ENCODE assay signal across 1 cellular context in the genomic region with DNA sequence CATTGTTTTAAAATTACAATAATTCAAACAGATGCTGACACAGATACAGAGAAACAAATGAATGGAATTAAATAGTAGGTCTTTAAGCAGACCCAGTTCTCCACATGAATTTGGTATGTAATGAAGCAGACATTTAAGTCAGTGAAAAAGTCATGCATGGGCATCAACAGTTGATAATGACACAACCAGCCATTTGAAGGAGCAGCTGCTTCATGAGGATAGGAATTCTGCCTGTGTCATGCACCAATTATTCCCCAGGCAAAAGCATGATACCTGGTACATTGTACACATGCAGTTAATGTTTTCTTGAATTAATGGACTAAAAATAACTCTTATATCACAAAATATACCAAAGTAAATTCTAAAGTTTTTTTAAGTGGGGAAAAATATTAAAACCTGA.
TF ChIP-seq lines count a peak whose summit lies in the region.

No MANE protein-coding gene starts in this region.

TF ChIP-seq in K562, 482 proteins besides CTCF, POLR2A, EP300 and RAD21 (continued from another document):
- TF ChIP-seq THAP12 (CRISPR knock-in tag; IDR thresholded peaks at IDR 0.05) (no peak), HDGF (IDR thresholded peaks at IDR 0.05) (no peak), NFRKB (IDR thresholded peaks at IDR 0.05; ENCODE audit: low read depth) (no peak), TAF15 (IDR thresholded peaks at IDR 0.05; ENCODE audit: low read depth, low read length) (no peak), PHF8 (IDR thresholded peaks at IDR 0.05; ENCODE audit: borderline replicate concordance, low read length) (no peak), ERF (CRISPR knock-in tag; IDR thresholded peaks at IDR 0.05) (no peak), CBFB (CRISPR knock-in tag; IDR thresholded peaks at IDR 0.05) (no peak), FOXP4 (CRISPR knock-in tag; IDR thresholded peaks at IDR 0.05; ENCODE audit: borderline replicate concordance) (no peak), IFI16 (CRISPR knock-in tag; IDR thresholded peaks at IDR 0.05) (no peak), RBFOX2 (IDR thresholded peaks at IDR 0.05; ENCODE audit: low read depth, low read length) (no peak), FOS (IDR thresholded peaks at IDR 0.05; ENCODE audit: extremely low read depth, insufficient read length) (no peak), ZNF324 (CRISPR knock-in tag; IDR thresholded peaks at IDR 0.05) (no peak), CEBPB (tag; IDR thresholded peaks at IDR 0.05) (no peak), ZNF197 (CRISPR knock-in tag; IDR thresholded peaks at IDR 0.05; ENCODE audit: low read depth) (no peak), HDAC6 (IDR thresholded peaks at IDR 0.05; ENCODE audit: low read depth, low read length) (no peak), MEIS2 (IDR thresholded peaks at IDR 0.05; ENCODE audit: partially characterized antibody) (no peak)
- TF ChIP-seq, protein P1, sequence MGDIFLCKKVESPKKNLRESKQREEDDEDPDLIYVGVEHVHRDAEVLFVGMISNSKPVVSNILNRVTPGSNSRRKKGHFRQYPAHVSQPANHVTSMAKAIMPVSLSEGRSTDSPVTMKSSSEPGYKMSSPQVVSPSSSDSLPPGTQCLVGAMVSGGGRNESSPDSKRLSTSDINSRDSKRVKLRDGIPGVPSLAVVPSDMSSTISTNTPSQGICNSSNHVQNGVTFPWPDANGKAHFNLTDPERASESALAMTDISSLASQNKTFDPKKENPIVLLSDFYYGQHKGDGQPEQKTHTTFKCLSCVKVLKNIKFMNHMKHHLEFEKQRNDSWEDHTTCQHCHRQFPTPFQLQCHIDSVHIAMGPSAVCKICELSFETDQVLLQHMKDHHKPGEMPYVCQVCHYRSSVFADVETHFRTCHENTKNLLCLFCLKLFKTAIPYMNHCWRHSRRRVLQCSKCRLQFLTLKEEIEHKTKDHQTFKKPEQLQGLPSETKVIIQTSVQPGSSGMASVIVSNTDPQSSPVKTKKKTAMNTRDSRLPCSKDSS (IDR thresholded peaks at IDR 0.05; ENCODE audit: low read depth, partially characterized antibody), result no peak
